8 cellular contexts compared by ENCODE assay signal in genomic region chr10:29482591-29483421, GRCh38.
DNase-seq lines count a peak whose midpoint lies in the region; ATAC-seq, FAIRE-seq and TF ChIP-seq lines count a peak whose summit lies in the region.

No MANE protein-coding gene starts in this region.

- H3K36me3 ChIP-seq in IMR-90 (ENCODE audit: control insufficient read depth, insufficient read depth, low read length) (peaks cover 28% of the 10 kb centered on the region), HepG2 (replicated peaks in 1 of 2; ENCODE audit: control insufficient read depth in 1 of 2, insufficient read depth in 2 of 2, low read length in 2 of 2) (0 out of 5 replicates have a peak, but pooled peaks cover 0 to 6% of the 10 kb centered on the region in 2 experiments), Karpas-422 (ENCODE audit: insufficient read depth, low read length) (no peaks in the 10 kb centered on the region)

- peaks cover 5% of the 10 kb centered on the region for H3K9me1 ChIP-seq in IMR-90 (ENCODE audit: insufficient read depth, low read length)

- H3K4ac ChIP-seq in IMR-90 (ENCODE audit: low read depth, low read length): peak overlapping the region; percentile 70

- POLR2A ChIA-PET in IMR-90 (lab: Charles Lee; ENCODE audit: unreplicated experiment): no interaction called here
- POLR2A ChIA-PET in HepG2 (lab: Yijun Ruan, JAX): interaction anchor here (0.6 kb wide), 1 partner anchor 28 kb away, joined by 3 read pairs; no protein-coding TSS in a partner anchor
- POLR2A ChIA-PET in MCF 10A (lab: Yijun Ruan, JAX): no interaction called here

- peak; percentile 41 for ATAC-seq in GM18858 (IDR thresholded peaks at IDR 0.05; ENCODE audit: unreplicated experiment)
- peak; percentile 92 for ATAC-seq in IMR-90 (ENCODE audit: low read depth)
- peak; percentile 70 for ATAC-seq in HepG2
- ATAC-seq in GM21367 (IDR thresholded peaks at IDR 0.05; ENCODE audit: unreplicated experiment): no peak

- no peaks in the 10 kb centered on the region for H3K27me3 ChIP-seq in IMR-90 (ENCODE audit: control insufficient read depth, insufficient read depth, low read length)
- H3K27me3 ChIP-seq in HepG2 (ENCODE audit: control insufficient read depth in 1 of 2, insufficient read depth in 2 of 2, low read length in 2 of 2): no peaks in the 10 kb centered on the region
- H3K27me3 ChIP-seq in Karpas-422 (ENCODE audit: low read length): no peaks in the 10 kb centered on the region

- CTCF ChIA-PET in IMR-90 (lab: Yijun Ruan, JAX): interaction anchor here (0.5 kb wide), 1 partner anchor 721 kb away, joined by 4 read pairs; no protein-coding TSS in a partner anchor
- CTCF ChIA-PET in HepG2 (lab: Yijun Ruan, JAX; ENCODE audit: low intra/inter-chr PET ratio, low total read pairs): no interaction called here
- CTCF ChIA-PET in MCF 10A (lab: Yijun Ruan, JAX): interaction anchor here (0.9 to 1.1 kb wide), 2 partner anchors 14 to 520 kb away, joined by 3 read pairs; no protein-coding TSS in a partner anchor

- peak overlapping the region; percentile 48 for H3K4me2 ChIP-seq in IMR-90 (ENCODE audit: low read depth, low read length)
- H3K4me2 ChIP-seq in HepG2 (ENCODE audit: low read depth, low read length): no peak overlapping the region
- H3K4me2 ChIP-seq in Karpas-422 (ENCODE audit: low read depth, low read length, poor library complexity, severe bottlenecking): no peak overlapping the region

- H3K4me1 Mint-ChIP-seq in MCF 10A (ENCODE audit: insufficient read depth, unreplicated experiment): no peaks in the 10 kb centered on the region

- H3K4me1 ChIP-seq in IMR-90 (ENCODE audit: control insufficient read depth, insufficient read depth, low read length) (peaks cover 7% of the 10 kb centered on the region), HepG2 (ENCODE audit: insufficient read depth, low read length) (peaks cover 19% of the 10 kb centered on the region), Karpas-422 (ENCODE audit: low read length) (no peaks in the 10 kb centered on the region; the same call in 1 of the 2 replicates)

- H2BK120ac ChIP-seq in IMR-90 (ENCODE audit: low read depth, low read length): peak overlapping the region; percentile 58; the same call in 1 of the 2 replicates

- H3K27ac ChIP-seq in IMR-90 (ENCODE audit: insufficient read depth, low read length) (no peak overlapping the region), HepG2 (ENCODE audit: extremely low read length, insufficient read depth, low read length) (no peak overlapping the region), Karpas-422 (ENCODE audit: low read length) (no peak overlapping the region)

- no peak overlapping the region for H3K56ac ChIP-seq in IMR-90 (ENCODE audit: extremely low read depth, insufficient read depth, low read length)

- TF ChIP-seq EP300 in HepG2 (IDR thresholded peaks at IDR 0.05; ENCODE audit: low read depth in 2 of 2, low read length in 2 of 2) (no peak), HepG2 (CRISPR knock-in tag; IDR thresholded peaks at IDR 0.05; ENCODE audit: borderline replicate concordance) (no peak)

- H2AK5ac ChIP-seq in IMR-90 (ENCODE audit: low read depth, low read length): peak overlapping the region; percentile 54; the same call in 1 of the 2 replicates

- no peak for FAIRE-seq in HepG2 (lab: Jason Lieb, UNC)

- no peak overlapping the region for H3K4me3 Mint-ChIP-seq in MCF 10A (ENCODE audit: unreplicated experiment)

- peak overlapping the region; percentile 25 for H4K91ac ChIP-seq in IMR-90 (ENCODE audit: insufficient read depth, low read depth, low read length)

- no peak overlapping the region for H3K27ac Mint-ChIP-seq in MCF 10A (ENCODE audit: low read depth, unreplicated experiment)

- H3K79me1 ChIP-seq in IMR-90 (ENCODE audit: low read depth in 1 of 2, low read length in 2 of 2): peaks cover 0 to 18% of the 10 kb centered on the region in 2 experiments; a peak in 2 of 4 replicates

- H3K9me3 Mint-ChIP-seq in MCF 10A (ENCODE audit: unreplicated experiment): no peaks in the 10 kb centered on the region

- TF ChIP-seq POLR2A in IMR-90 (IDR thresholded peaks at IDR 0.05; ENCODE audit: low read depth, low read length) (no peak), HepG2 (IDR thresholded peaks at IDR 0.05; ENCODE audit: insufficient read depth in 1 of 2, low read depth in 2 of 2, low read length in 2 of 2) (no peak)

- no peaks in the 10 kb centered on the region for H3K79me2 ChIP-seq in HepG2 (ENCODE audit: insufficient read depth, low read length)
- H3K79me2 ChIP-seq in Karpas-422 (ENCODE audit: low read length): no peaks in the 10 kb centered on the region

- H4K8ac ChIP-seq in IMR-90 (ENCODE audit: low read depth in 2 of 2, low read length in 2 of 2): peak overlapping the region; percentile 58 to 74; a peak in 3 of 4 replicates

- H3K4me3 ChIP-seq in IMR-90 (ENCODE audit: insufficient read depth, low read depth, low read length): no peak overlapping the region
- no peak overlapping the region for H3K4me3 ChIP-seq in HepG2 (replicated peaks in 1 of 3; ENCODE audit: insufficient read depth in 1 of 3, low read depth in 2 of 3, low read length in 3 of 3)
- no peak overlapping the region for H3K4me3 ChIP-seq in Karpas-422 (ENCODE audit: low read length)

- no CpG with 5 or more reads among the region's 14 CpGs for WGBS in IMR-90 (ENCODE audit: extremely low coverage in 2 of 2, insufficient read length in 1 of 2), 2 experiments
- 79% methylated on average over 14 of the region's 14 CpGs for WGBS in HepG2 (ENCODE audit: low lambda C conversion rate)

- H4K20me1 ChIP-seq in IMR-90 (ENCODE audit: insufficient read depth, low read length): no peaks in the 10 kb centered on the region
- H4K20me1 ChIP-seq in HepG2 (ENCODE audit: insufficient read depth, low read length): no peaks in the 10 kb centered on the region
- no peaks in the 10 kb centered on the region for H4K20me1 ChIP-seq in Karpas-422 (ENCODE audit: insufficient read depth, low read depth, low read length)

- H3K9ac ChIP-seq in IMR-90 (ENCODE audit: low read depth, low read length) (no peak overlapping the region), HepG2 (ENCODE audit: insufficient read depth, low read depth, low read length) (no peak overlapping the region), Karpas-422 (ENCODE audit: low read length) (no peak overlapping the region)

- intact Hi-C loops in IMR-90 (cut with micrococcal nuclease): no loop called here
- intact Hi-C loops in HepG2 (cut with micrococcal nuclease; ENCODE audit: unreplicated experiment): no loop called here
- intact Hi-C loops in MCF 10A (cut with micrococcal nuclease): no loop called here

- peak overlapping the region; percentile 15; the same call in 1 of the 3 replicates for H2BK15ac ChIP-seq in IMR-90 (ENCODE audit: low read depth, low read length)

- H3K18ac ChIP-seq in IMR-90 (ENCODE audit: low read depth, low read length): no peak overlapping the region

- H2AFZ ChIP-seq in IMR-90 (replicated peaks; ENCODE audit: low read length, poor library complexity) (peak overlapping the region; percentile 87), HepG2 (ENCODE audit: low read length) (no peak overlapping the region), Karpas-422 (ENCODE audit: low read length) (no peak overlapping the region)

- H2AK9ac ChIP-seq in IMR-90 (replicated peaks; ENCODE audit: low read depth, low read length, poor library complexity): peak overlapping the region; percentile 57

- H3K9me2 ChIP-seq in Karpas-422 (replicated peaks; ENCODE audit: insufficient read depth, low read length): no peaks in the 10 kb centered on the region

- H3K36me3 Mint-ChIP-seq in MCF 10A (ENCODE audit: insufficient read depth, unreplicated experiment): peaks cover 78% of the 10 kb centered on the region

- H2BK20ac ChIP-seq in IMR-90 (ENCODE audit: low read depth, low read length): peak overlapping the region; percentile 13; the same call in 1 of the 2 replicates

- TF ChIP-seq RAD21 in IMR-90 (IDR thresholded peaks at IDR 0.05; ENCODE audit: low read length) (no peak), HepG2 (CRISPR knock-in tag; IDR thresholded peaks at IDR 0.05) (no peak)

- BruUV-seq in IMR-90 (replicated peaks; lab: Mats Ljungman, UMichigan): no TSS peak
- no TSS peak for BruUV-seq in HepG2 (replicated peaks; lab: Mats Ljungman, UMichigan)
- BruUV-seq in MCF 10A (replicated peaks; lab: Mats Ljungman, UMichigan): no TSS peak

- H3K9me3 ChIP-seq in IMR-90 (ENCODE audit: control insufficient read depth, insufficient read depth, low read length) (no peaks in the 10 kb centered on the region), HepG2 (ENCODE audit: low read length) (no peaks in the 10 kb centered on the region), Karpas-422 (ENCODE audit: low read length) (no peaks in the 10 kb centered on the region)

- dilution Hi-C loops in IMR-90 (cut with HindIII; ENCODE audit: low sequenced_read_pairs, unreplicated experiment): no loop called here

- H4K5ac ChIP-seq in IMR-90 (ENCODE audit: low read depth, low read length): no peak overlapping the region

- peak overlapping the region; percentile 54; the same call in 1 of the 2 replicates for H3K23ac ChIP-seq in IMR-90 (ENCODE audit: low read depth, low read length)

- DNase-seq in IMR-90 (peak; percentile 76), amniotic epithelial cell (ENCODE audit: low read depth) (peak; percentile 43), HepG2 (ENCODE audit: low spot score) (peak; percentile 24), Karpas-422 (no peak), MCF 10A (ENCODE audit: unreplicated experiment) (no peak), NCI-H128 (lab: John Stamatoyannopoulos, UW; ENCODE audit: unreplicated experiment) (no peak)

- in situ Hi-C loops in IMR-90 (cut with MboI; ENCODE audit: low sequenced_read_pairs): no loop called here
- in situ Hi-C loops in HepG2 (cut with HindIII; ENCODE audit: extremely low pct_ligation_motif_present, low pct_unique_long_range_greater_than_20kb): no loop called here

- no peaks in the 10 kb centered on the region for H3K27me3 Mint-ChIP-seq in MCF 10A (ENCODE audit: insufficient read depth, unreplicated experiment)

- peak overlapping the region; percentile 20 for H3K14ac ChIP-seq in IMR-90 (replicated peaks; ENCODE audit: low read depth, low read length)

- TF ChIP-seq CTCF in IMR-90 (conservative IDR thresholded peaks at IDR 0.05; ENCODE audit: low read depth, low read length) (0 out of 2 replicates have a peak, but pooled peaks have one; percentile 11), HepG2 (CRISPR knock-in tag; IDR thresholded peaks at IDR 0.05) (peak; percentile 44), MCF 10A (IDR thresholded peaks at IDR 0.05; ENCODE audit: unreplicated experiment) (no peak)

- peak overlapping the region; percentile 25 for H2BK5ac ChIP-seq in IMR-90 (ENCODE audit: low read depth, low read length, poor library complexity, severe bottlenecking)

TF ChIP-seq in HepG2, 621 proteins besides CTCF, POLR2A, EP300 and RAD21 (continues in another document):
- TF ChIP-seq STAG1 (CRISPR knock-in tag; IDR thresholded peaks at IDR 0.05) (peak; percentile 20; the same call in 1 of the 2 replicates), RXRA (CRISPR knock-in tag; IDR thresholded peaks at IDR 0.05) (no peak)

Comparison
In these comparisons a context has a peak if more than half of its experiments do, and no peak if none do; other contexts are left out.
1. DNase-seq: peak in IMR-90 (single experiment), amniotic epithelial cell (single experiment) and HepG2 (single experiment); none in Karpas-422 (single experiment), MCF 10A (single experiment) and NCI-H128 (single experiment).